ENCODE assay signal across 10 cellular contexts in genomic region chr9:112091805-112092204, GRCh38.
DNase-seq lines count a peak whose midpoint lies in the region; ATAC-seq and TF ChIP-seq lines count a peak whose summit lies in the region.
"Had no signal": no experiment of that assay in that cellular context is flagged by ENCODE, and none has a peak within 500 bp of the region (broad histone marks: within the 10 kb centered on the region; RNA-seq: fewer than 3 reads in every experiment).

No MANE protein-coding gene starts in this region.

- TF ChIP-seq CTCF in AG04450 (IDR thresholded peaks at IDR 0.05; ENCODE audit: low read depth, low read length), result peak; percentile 48
- TF ChIP-seq CTCF in GM13977 (IDR thresholded peaks at IDR 0.05; ENCODE audit: extremely low read depth, insufficient read depth, missing control alignments), result peak; percentile 38
- peak; percentile 76 for TF ChIP-seq CTCF in Panc1 (IDR thresholded peaks at IDR 0.05)
- no peak for TF ChIP-seq CTCF in left lung (IDR thresholded peaks at IDR 0.05)

- H3K9me3 ChIP-seq in AG04450 (ENCODE audit: control insufficient read depth, insufficient read depth, low read length) (no peaks in the 10 kb centered on the region), Panc1 (ENCODE audit: control insufficient read depth, insufficient read depth, low read depth, low read length) (no peaks in the 10 kb centered on the region), left lung (no peaks in the 10 kb centered on the region)

- DNase-seq in AG04450 (ENCODE audit: low read depth, low spot score), result no peak
- DNase-seq in GM13977 (ENCODE audit: low spot score), result no peak
- DNase-seq in Panc1 (ENCODE audit: low read depth, low spot score), result peak; percentile 5
- DNase-seq in foreskin melanocyte, result peak; percentile 8
- DNase-seq in COLO668 (lab: John Stamatoyannopoulos, UW; ENCODE audit: unreplicated experiment), result no peak
- DNase-seq in left lung, result no peak
- no peak for DNase-seq in activated naive CD4-positive, alpha-beta T cell (lab: John Stamatoyannopoulos, UW)
- no peak for DNase-seq in NCI-H146 (lab: John Stamatoyannopoulos, UW)
- DNase-seq: left cardiac atrium had no signal

- CTCF ChIA-PET in AG04450 (lab: Charles Lee), result interaction anchor here (1.1 to 2.6 kb wide), 2 partner anchors 127 to 269 kb away, joined by 3 to 15 read pairs; no protein-coding TSS in a partner anchor
- CTCF ChIA-PET in Panc1 (lab: Charles Lee), result interaction anchor here (0.5 kb wide), 1 partner anchor 310 kb away, joined by 4 read pairs; no protein-coding TSS in a partner anchor

- H3K27me3 ChIP-seq in AG04450 (ENCODE audit: control insufficient read depth, insufficient read depth, low read length) (no peaks in the 10 kb centered on the region), Panc1 (ENCODE audit: control insufficient read depth, insufficient read depth, low read length) (no peaks in the 10 kb centered on the region), left lung (no peaks in the 10 kb centered on the region)

- H3K4me1 ChIP-seq in Panc1 (ENCODE audit: control insufficient read depth, insufficient read depth, low read length) (no peaks in the 10 kb centered on the region; the same call in 1 of the 2 replicates), left lung (peaks cover 0 to 10% of the 10 kb centered on the region in 2 donors)

- intact Hi-C loops in Panc1 (cut with micrococcal nuclease; ENCODE audit: unreplicated experiment), result loop anchor here (2.0 kb wide), 1 partner anchor 263 kb away; no protein-coding TSS in a partner anchor
- intact Hi-C loops in left lung (cut with DNase I), result loop anchor here in 1 of 2 donors (10.0 kb wide), 1 partner anchor 263 kb away; no protein-coding TSS in a partner anchor

- POLR2A ChIA-PET in AG04450 (lab: Yijun Ruan, JAX) (no interaction called here), Panc1 (lab: Charles Lee) (no interaction called here)

- in situ Hi-C loops in GM13977 (cut with MboI; ENCODE audit: low pct_unique_long_range_greater_than_20kb, low sequenced_read_pairs, unreplicated experiment), result loop anchor here (10.0 to 25.0 kb wide), 2 partner anchors 263 to 695 kb away; no protein-coding TSS in a partner anchor
- in situ Hi-C loops in Panc1 (cut with HindIII; ENCODE audit: low pct_unique_long_range_greater_than_20kb, low sequenced_read_pairs), result no loop called here

- H3K4me3 ChIP-seq in AG04450 (ENCODE audit: low read depth, low read length) (no peak overlapping the region), Panc1 (ENCODE audit: low read depth in 2 of 2, low read length in 2 of 2) (no peak overlapping the region), left lung (no peak overlapping the region)

- H3K27ac ChIP-seq in AG04450 (ENCODE audit: low read depth, low read length) (no peak overlapping the region), Panc1 (ENCODE audit: low read length) (no peak overlapping the region), left lung (no peak overlapping the region)

- BruUV-seq in Panc1 (replicated peaks; lab: Mats Ljungman, UMichigan), result no TSS peak

- no peaks in the 10 kb centered on the region for H3K36me3 ChIP-seq in Panc1 (ENCODE audit: control insufficient read depth, insufficient read depth, low read length)
- peaks cover 0 to 19% of the 10 kb centered on the region in 2 donors for H3K36me3 ChIP-seq in left lung

- ATAC-seq in Panc1, result 0 out of 2 replicates have a peak, but pooled peaks have one; percentile 56
- no peak for ATAC-seq in left lung
- ATAC-seq: activated T-helper 17 cell treated with anti-CD3 and anti-CD28 coated beads, Interleukin-2, amount 50 U/mL, for 72 hours had no signal

Comparison
In these comparisons a context has a peak if more than half of its experiments do, and no peak if none do; other contexts are left out.
1. DNase-seq: peak in Panc1 (single experiment) and foreskin melanocyte (single experiment); none in AG04450 (single experiment), GM13977 (single experiment), COLO668 (single experiment), left lung (0 of 2), activated naive CD4-positive, alpha-beta T cell (0 of 4) and NCI-H146 (single experiment).
2. CTCF ChIP-seq: peak in AG04450 (single experiment), GM13977 (single experiment) and Panc1 (single experiment); none in left lung (0 of 2).